1 cellular context compared by ENCODE assay signal in the genomic region with DNA sequence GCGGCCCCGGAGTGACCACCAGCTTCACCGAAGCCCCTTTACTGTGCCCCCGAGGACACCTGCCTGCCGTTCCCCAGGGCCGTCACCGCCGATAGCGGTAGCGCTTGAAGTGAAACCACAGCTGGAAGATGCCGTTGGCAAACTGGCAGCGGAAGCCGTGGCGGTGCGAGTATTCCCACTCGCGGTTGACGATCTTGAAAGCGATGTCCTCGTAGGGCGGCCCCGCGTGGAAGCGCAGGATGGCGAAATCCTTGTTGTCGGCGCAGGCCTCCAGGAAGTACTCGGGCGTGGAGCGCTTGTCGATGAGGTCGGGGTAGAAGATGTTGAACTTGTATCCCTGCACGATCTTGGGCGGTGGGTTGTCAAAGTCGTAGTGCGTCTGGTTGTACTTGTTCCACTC.
A peak's percentile ranks its signal among the peaks of the same experiment; 100 is the strongest.
TF ChIP-seq lines count a peak whose summit lies in the region.

No MANE protein-coding gene starts in this region.

TF ChIP-seq in HepG2, 621 proteins besides CTCF, POLR2A, EP300 and RAD21:
- TF ChIP-seq MED8 (CRISPR knock-in tag; IDR thresholded peaks at IDR 0.05; ENCODE audit: insufficient replicate concordance) (no peak), ZNF75D (CRISPR knock-in tag; IDR thresholded peaks at IDR 0.05; ENCODE audit: borderline replicate concordance) (no peak), NFE2L1 (CRISPR knock-in tag; IDR thresholded peaks at IDR 0.05; ENCODE audit: borderline replicate concordance) (no peak), GZF1 (CRISPR knock-in tag; IDR thresholded peaks at IDR 0.05) (no peak), ZNF136 (CRISPR knock-in tag; IDR thresholded peaks at IDR 0.05; ENCODE audit: low read depth) (no peak), WIZ (CRISPR knock-in tag; IDR thresholded peaks at IDR 0.05) (no peak), JDP2 (CRISPR knock-in tag; IDR thresholded peaks at IDR 0.05; ENCODE audit: borderline replicate concordance) (no peak), ZBTB38 (CRISPR knock-in tag; IDR thresholded peaks at IDR 0.05) (0 out of 2 replicates have a peak, but pooled peaks have one; percentile 22), ZNF672 (CRISPR knock-in tag; IDR thresholded peaks at IDR 0.05) (no peak), ZNF558 (CRISPR knock-in tag; IDR thresholded peaks at IDR 0.05; ENCODE audit: borderline replicate concordance) (no peak), CENPX (CRISPR knock-in tag; IDR thresholded peaks at IDR 0.05) (no peak), TRIM24 (CRISPR knock-in tag; IDR thresholded peaks at IDR 0.05) (no peak), SIN3A (IDR thresholded peaks at IDR 0.05; ENCODE audit: borderline replicate concordance, low read depth, low read length) (no peak), MTF1 (CRISPR knock-in tag; IDR thresholded peaks at IDR 0.05) (no peak), THYN1 (CRISPR knock-in tag; IDR thresholded peaks at IDR 0.05; ENCODE audit: borderline replicate concordance, low read depth) (no peak), PRPF4 (IDR thresholded peaks at IDR 0.05; ENCODE audit: low read depth, low read length, poor library complexity, severe bottlenecking) (peak; percentile 51), FOSL1 (CRISPR knock-in tag; IDR thresholded peaks at IDR 0.05; ENCODE audit: borderline replicate concordance) (no peak), KMT2B (CRISPR knock-in tag; IDR thresholded peaks at IDR 0.05) (no peak), ZNF256 (CRISPR knock-in tag; conservative IDR thresholded peaks at IDR 0.05) (no peak), SSRP1 (CRISPR knock-in tag; IDR thresholded peaks at IDR 0.05) (no peak)
- TF ChIP-seq, protein P1, sequence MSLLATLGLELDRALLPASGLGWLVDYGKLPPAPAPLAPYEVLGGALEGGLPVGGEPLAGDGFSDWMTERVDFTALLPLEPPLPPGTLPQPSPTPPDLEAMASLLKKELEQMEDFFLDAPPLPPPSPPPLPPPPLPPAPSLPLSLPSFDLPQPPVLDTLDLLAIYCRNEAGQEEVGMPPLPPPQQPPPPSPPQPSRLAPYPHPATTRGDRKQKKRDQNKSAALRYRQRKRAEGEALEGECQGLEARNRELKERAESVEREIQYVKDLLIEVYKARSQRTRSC (CRISPR knock-in tag; IDR thresholded peaks at IDR 0.05; ENCODE audit: low read depth) = no peak
- TF ChIP-seq, protein P2, sequence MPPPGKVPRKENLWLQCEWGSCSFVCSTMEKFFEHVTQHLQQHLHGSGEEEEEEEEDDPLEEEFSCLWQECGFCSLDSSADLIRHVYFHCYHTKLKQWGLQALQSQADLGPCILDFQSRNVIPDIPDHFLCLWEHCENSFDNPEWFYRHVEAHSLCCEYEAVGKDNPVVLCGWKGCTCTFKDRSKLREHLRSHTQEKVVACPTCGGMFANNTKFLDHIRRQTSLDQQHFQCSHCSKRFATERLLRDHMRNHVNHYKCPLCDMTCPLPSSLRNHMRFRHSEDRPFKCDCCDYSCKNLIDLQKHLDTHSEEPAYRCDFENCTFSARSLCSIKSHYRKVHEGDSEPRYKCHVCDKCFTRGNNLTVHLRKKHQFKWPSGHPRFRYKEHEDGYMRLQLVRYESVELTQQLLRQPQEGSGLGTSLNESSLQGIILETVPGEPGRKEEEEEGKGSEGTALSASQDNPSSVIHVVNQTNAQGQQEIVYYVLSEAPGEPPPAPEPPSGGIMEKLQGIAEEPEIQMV (CRISPR knock-in tag; IDR thresholded peaks at IDR 0.05; ENCODE audit: low read depth) = no peak
- TF ChIP-seq, protein P3, sequence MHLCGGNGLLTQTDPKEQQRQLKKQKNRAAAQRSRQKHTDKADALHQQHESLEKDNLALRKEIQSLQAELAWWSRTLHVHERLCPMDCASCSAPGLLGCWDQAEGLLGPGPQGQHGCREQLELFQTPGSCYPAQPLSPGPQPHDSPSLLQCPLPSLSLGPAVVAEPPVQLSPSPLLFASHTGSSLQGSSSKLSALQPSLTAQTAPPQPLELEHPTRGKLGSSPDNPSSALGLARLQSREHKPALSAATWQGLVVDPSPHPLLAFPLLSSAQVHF (CRISPR knock-in tag; IDR thresholded peaks at IDR 0.05) = no peak
- TF ChIP-seq, protein P4, sequence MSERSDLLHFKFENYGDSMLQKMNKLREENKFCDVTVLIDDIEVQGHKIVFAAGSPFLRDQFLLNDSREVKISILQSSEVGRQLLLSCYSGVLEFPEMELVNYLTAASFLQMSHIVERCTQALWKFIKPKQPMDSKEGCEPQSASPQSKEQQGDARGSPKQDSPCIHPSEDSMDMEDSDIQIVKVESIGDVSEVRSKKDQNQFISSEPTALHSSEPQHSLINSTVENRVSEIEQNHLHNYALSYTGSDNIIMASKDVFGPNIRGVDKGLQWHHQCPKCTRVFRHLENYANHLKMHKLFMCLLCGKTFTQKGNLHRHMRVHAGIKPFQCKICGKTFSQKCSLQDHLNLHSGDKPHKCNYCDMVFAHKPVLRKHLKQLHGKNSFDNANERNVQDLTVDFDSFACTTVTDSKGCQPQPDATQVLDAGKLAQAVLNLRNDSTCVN (CRISPR knock-in tag; IDR thresholded peaks at IDR 0.05; ENCODE audit: borderline replicate concordance) = no peak
- TF ChIP-seq, protein P5, sequence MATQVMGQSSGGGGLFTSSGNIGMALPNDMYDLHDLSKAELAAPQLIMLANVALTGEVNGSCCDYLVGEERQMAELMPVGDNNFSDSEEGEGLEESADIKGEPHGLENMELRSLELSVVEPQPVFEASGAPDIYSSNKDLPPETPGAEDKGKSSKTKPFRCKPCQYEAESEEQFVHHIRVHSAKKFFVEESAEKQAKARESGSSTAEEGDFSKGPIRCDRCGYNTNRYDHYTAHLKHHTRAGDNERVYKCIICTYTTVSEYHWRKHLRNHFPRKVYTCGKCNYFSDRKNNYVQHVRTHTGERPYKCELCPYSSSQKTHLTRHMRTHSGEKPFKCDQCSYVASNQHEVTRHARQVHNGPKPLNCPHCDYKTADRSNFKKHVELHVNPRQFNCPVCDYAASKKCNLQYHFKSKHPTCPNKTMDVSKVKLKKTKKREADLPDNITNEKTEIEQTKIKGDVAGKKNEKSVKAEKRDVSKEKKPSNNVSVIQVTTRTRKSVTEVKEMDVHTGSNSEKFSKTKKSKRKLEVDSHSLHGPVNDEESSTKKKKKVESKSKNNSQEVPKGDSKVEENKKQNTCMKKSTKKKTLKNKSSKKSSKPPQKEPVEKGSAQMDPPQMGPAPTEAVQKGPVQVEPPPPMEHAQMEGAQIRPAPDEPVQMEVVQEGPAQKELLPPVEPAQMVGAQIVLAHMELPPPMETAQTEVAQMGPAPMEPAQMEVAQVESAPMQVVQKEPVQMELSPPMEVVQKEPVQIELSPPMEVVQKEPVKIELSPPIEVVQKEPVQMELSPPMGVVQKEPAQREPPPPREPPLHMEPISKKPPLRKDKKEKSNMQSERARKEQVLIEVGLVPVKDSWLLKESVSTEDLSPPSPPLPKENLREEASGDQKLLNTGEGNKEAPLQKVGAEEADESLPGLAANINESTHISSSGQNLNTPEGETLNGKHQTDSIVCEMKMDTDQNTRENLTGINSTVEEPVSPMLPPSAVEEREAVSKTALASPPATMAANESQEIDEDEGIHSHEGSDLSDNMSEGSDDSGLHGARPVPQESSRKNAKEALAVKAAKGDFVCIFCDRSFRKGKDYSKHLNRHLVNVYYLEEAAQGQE (IDR thresholded peaks at IDR 0.05; ENCODE audit: borderline replicate concordance in 1 of 2, low read depth in 1 of 2, low read length in 2 of 2) = no peak
- TF ChIP-seq, protein P6, sequence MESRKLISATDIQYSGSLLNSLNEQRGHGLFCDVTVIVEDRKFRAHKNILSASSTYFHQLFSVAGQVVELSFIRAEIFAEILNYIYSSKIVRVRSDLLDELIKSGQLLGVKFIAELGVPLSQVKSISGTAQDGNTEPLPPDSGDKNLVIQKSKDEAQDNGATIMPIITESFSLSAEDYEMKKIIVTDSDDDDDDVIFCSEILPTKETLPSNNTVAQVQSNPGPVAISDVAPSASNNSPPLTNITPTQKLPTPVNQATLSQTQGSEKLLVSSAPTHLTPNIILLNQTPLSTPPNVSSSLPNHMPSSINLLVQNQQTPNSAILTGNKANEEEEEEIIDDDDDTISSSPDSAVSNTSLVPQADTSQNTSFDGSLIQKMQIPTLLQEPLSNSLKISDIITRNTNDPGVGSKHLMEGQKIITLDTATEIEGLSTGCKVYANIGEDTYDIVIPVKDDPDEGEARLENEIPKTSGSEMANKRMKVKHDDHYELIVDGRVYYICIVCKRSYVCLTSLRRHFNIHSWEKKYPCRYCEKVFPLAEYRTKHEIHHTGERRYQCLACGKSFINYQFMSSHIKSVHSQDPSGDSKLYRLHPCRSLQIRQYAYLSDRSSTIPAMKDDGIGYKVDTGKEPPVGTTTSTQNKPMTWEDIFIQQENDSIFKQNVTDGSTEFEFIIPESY (CRISPR knock-in tag; IDR thresholded peaks at IDR 0.05) = 0 out of 2 replicates have a peak, but pooled peaks have one; percentile 38
